In genomic region chr9:3906437-3907213, GRCh38 we compare ENCODE assay signal across 9 cellular contexts.
DNase-seq lines count a peak whose midpoint lies in the region; ATAC-seq and TF ChIP-seq lines count a peak whose summit lies in the region.
"Had no signal": no experiment of that assay in that cellular context is flagged by ENCODE, and none has a peak within 500 bp of the region (broad histone marks: within the 10 kb centered on the region; RNA-seq: fewer than 3 reads in every experiment).

No MANE protein-coding gene starts in this region.

- H3K9me3 ChIP-seq in AG04450 (ENCODE audit: control insufficient read depth, insufficient read depth, low read length), result no peaks in the 10 kb centered on the region
- H3K9me3 ChIP-seq: transverse colon had no signal

- DNase-seq in AG04450 (ENCODE audit: low read depth, low spot score) (peak; percentile 83), HT1080 (ENCODE audit: low read depth) (peak; percentile 96), MCF 10A (ENCODE audit: unreplicated experiment) (peak; percentile 86), kidney tubule cell (ENCODE audit: low spot score) (peak; percentile 84), superior temporal gyrus (ENCODE audit: extremely low spot score) (no peak)
- no peak for DNase-seq in activated CD8-positive, alpha-beta memory T cell treated with anti-CD3 and anti-CD28 coated beads, Interleukin-2, amount 10 ng/mL, durations not matched to agents 7 days and 5 days
- DNase-seq: transverse colon had no signal

- BruUV-seq in MCF 10A (replicated peaks; lab: Mats Ljungman, UMichigan), result no TSS peak

- H3K4me1 Mint-ChIP-seq in MCF 10A (ENCODE audit: insufficient read depth, unreplicated experiment), result peaks cover 16% of the 10 kb centered on the region
- H3K4me1 Mint-ChIP-seq in activated CD8-positive, alpha-beta memory T cell treated with anti-CD3 and anti-CD28 coated beads, Interleukin-2, amount 10 ng/mL, durations not matched to agents 7 days and 5 days, result peaks cover 30% of the 10 kb centered on the region

- peak overlapping the region; percentile 1 for H3K27ac Mint-ChIP-seq in MCF 10A (ENCODE audit: low read depth, unreplicated experiment)
- H3K27ac Mint-ChIP-seq in activated CD8-positive, alpha-beta memory T cell treated with anti-CD3 and anti-CD28 coated beads, Interleukin-2, amount 10 ng/mL, durations not matched to agents 7 days and 5 days, result no peak overlapping the region

- ATAC-seq in activated CD8-positive, alpha-beta memory T cell treated with anti-CD3 and anti-CD28 coated beads, Interleukin-2, amount 10 ng/mL, durations not matched to agents 7 days and 5 days, result no peak
- no peak for ATAC-seq in GM21447 (IDR thresholded peaks at IDR 0.05; ENCODE audit: unreplicated experiment)
- ATAC-seq in HG03378 (IDR thresholded peaks at IDR 0.05; ENCODE audit: unreplicated experiment), result no peak

- H3K4me3 Mint-ChIP-seq in MCF 10A (ENCODE audit: unreplicated experiment), result no peak overlapping the region
- H3K4me3 Mint-ChIP-seq in activated CD8-positive, alpha-beta memory T cell treated with anti-CD3 and anti-CD28 coated beads, Interleukin-2, amount 10 ng/mL, durations not matched to agents 7 days and 5 days, result no peak overlapping the region

- no peaks in the 10 kb centered on the region for H3K27me3 ChIP-seq in AG04450 (ENCODE audit: control insufficient read depth, insufficient read depth, low read length)
- H3K27me3 ChIP-seq: transverse colon had no signal

- peak overlapping the region; percentile 43 for H3K27ac ChIP-seq in AG04450 (ENCODE audit: low read depth, low read length)
- H3K27ac ChIP-seq: transverse colon had no signal

- TF ChIP-seq CTCF in AG04450 (IDR thresholded peaks at IDR 0.05; ENCODE audit: low read depth, low read length) (no peak), MCF 10A (IDR thresholded peaks at IDR 0.05; ENCODE audit: unreplicated experiment) (no peak)

- H3K27me3 Mint-ChIP-seq in MCF 10A (ENCODE audit: insufficient read depth, unreplicated experiment), result no peaks in the 10 kb centered on the region
- H3K27me3 Mint-ChIP-seq in activated CD8-positive, alpha-beta memory T cell treated with anti-CD3 and anti-CD28 coated beads, Interleukin-2, amount 10 ng/mL, durations not matched to agents 7 days and 5 days, result peaks cover 9% of the 10 kb centered on the region

- CTCF ChIA-PET in AG04450 (lab: Charles Lee), result no interaction called here
- CTCF ChIA-PET in MCF 10A (lab: Yijun Ruan, JAX), result interaction anchor here (0.8 kb wide), 1 partner anchor 83 kb away, joined by 4 read pairs; no protein-coding TSS in a partner anchor
- CTCF ChIA-PET in activated CD8-positive, alpha-beta memory T cell treated with anti-CD3 and anti-CD28 coated beads, Interleukin-2, amount 10 ng/mL, durations not matched to agents 7 days and 5 days (lab: Charles Lee), result no interaction called here

- POLR2A ChIA-PET in AG04450 (lab: Yijun Ruan, JAX), result no interaction called here
- POLR2A ChIA-PET in MCF 10A (lab: Yijun Ruan, JAX), result no interaction called here

- no peak overlapping the region for H3K4me3 ChIP-seq in AG04450 (ENCODE audit: low read depth, low read length)
- H3K4me3 ChIP-seq: transverse colon had no signal

- no peaks in the 10 kb centered on the region for H3K9me3 Mint-ChIP-seq in MCF 10A (ENCODE audit: unreplicated experiment)
- peaks cover 3% of the 10 kb centered on the region for H3K9me3 Mint-ChIP-seq in activated CD8-positive, alpha-beta memory T cell treated with anti-CD3 and anti-CD28 coated beads, Interleukin-2, amount 10 ng/mL, durations not matched to agents 7 days and 5 days (ENCODE audit: low read depth)

- no peaks in the 10 kb centered on the region for H3K36me3 Mint-ChIP-seq in MCF 10A (ENCODE audit: insufficient read depth, unreplicated experiment)
- H3K36me3 Mint-ChIP-seq in activated CD8-positive, alpha-beta memory T cell treated with anti-CD3 and anti-CD28 coated beads, Interleukin-2, amount 10 ng/mL, durations not matched to agents 7 days and 5 days, result no peaks in the 10 kb centered on the region

- intact Hi-C loops in MCF 10A (cut with micrococcal nuclease), result no loop called here

Comparison
In these comparisons a context has a peak if more than half of its experiments do, and no peak if none do; other contexts are left out.
1. DNase-seq: peak in AG04450 (single experiment), HT1080 (single experiment), MCF 10A (single experiment) and kidney tubule cell (single experiment); none in activated CD8-positive, alpha-beta memory T cell treated with anti-CD3 and anti-CD28 coated beads, Interleukin-2, amount 10 ng/mL, durations not matched to agents 7 days and 5 days (single experiment) and superior temporal gyrus (single experiment).